ENCODE assay signal across 18 cellular contexts in genomic region chr6:134303903-134304302, GRCh38. TPM values are rescaled to one million over a fixed set of nuclear protein-coding genes. Genes with fewer than 3 reads are reported as not detected.
DNase-seq lines count a peak whose midpoint lies in the region; ATAC-seq and TF ChIP-seq lines count a peak whose summit lies in the region.
"Had no signal": no experiment of that assay in that cellular context is flagged by ENCODE, and none has a peak within 500 bp of the region (broad histone marks: within the 10 kb centered on the region; RNA-seq: fewer than 3 reads in every experiment).

No MANE protein-coding gene starts in this region.

- no peak for ATAC-seq in GM19463 (IDR thresholded peaks at IDR 0.05; ENCODE audit: unreplicated experiment)
- ATAC-seq: activated CD4-positive, alpha-beta T cell treated with anti-CD3 and anti-CD28 coated beads for 36 hours; activated T-helper 17 cell treated with anti-CD3 and anti-CD28 coated beads, Interleukin-2, amount 50 U/mL, for 72 hours; naive thymus-derived CD8-positive, alpha-beta T cell had no signal

- peak overlapping the region; percentile 41; the same call in 1 of the 2 replicates for H3K9ac ChIP-seq in GM23248

- in situ Hi-C loops in GM23248 (cut with MboI): no loop called here
- in situ Hi-C loops in transverse colon (cut with MboI; ENCODE audit: low pct_ligation_motif_present in 1 of 4, low pct_unique_long_range_greater_than_20kb in 1 of 4, low sequenced_read_pairs in 3 of 4): no loop called here

- no peaks in the 10 kb centered on the region for H3K79me2 ChIP-seq in GM23248 (ENCODE audit: insufficient read depth)

- no peak for TF ChIP-seq EP300 in transverse colon (IDR thresholded peaks at IDR 0.05; ENCODE audit: low read depth)

- DNase-seq in GM23248 (peak; percentile 61), caudate nucleus (lab: John Stamatoyannopoulos, UW) (peak in 25 of 61 donors; percentile 16 to 63 (median 35)), iris pigment epithelial cell (ENCODE audit: low read depth) (peak; percentile 32), superior temporal gyrus (ENCODE audit: extremely low spot score) (peak; percentile 72), NCI-H2227 treated with DMSO at 0.1 percent for 48 hours (lab: John Stamatoyannopoulos, UW) (no peak), transverse colon (no peak), CD1c-positive myeloid dendritic cell (ENCODE audit: extremely low spot score) (no peak)
- DNase-seq: activated CD4-positive, alpha-beta T cell treated with anti-CD3 and anti-CD28 coated beads for 36 hours; left cardiac atrium; mesendoderm; naive thymus-derived CD8-positive, alpha-beta T cell; NCI-H1436 treated with DMSO at 0.1 percent for 48 hours; NCI-H69; stimulated activated naive CD4-positive, alpha-beta T cell treated with Interleukin-2 at 50 U/mL for 16 hours had no signal

- 0 out of 2 replicates have a peak, but pooled peaks cover 6% of the 10 kb centered on the region for H3F3A ChIP-seq in GM23248 (ENCODE audit: insufficient read depth)

- no peaks in the 10 kb centered on the region for H3K9me3 ChIP-seq in GM23248 (ENCODE audit: low read depth)
- H3K9me3 ChIP-seq in transverse colon: no peaks in the 10 kb centered on the region
- H3K9me3 ChIP-seq: breast epithelium, prostate gland had no signal

- no peak for TF ChIP-seq POLR2A in transverse colon (IDR thresholded peaks at IDR 0.05)

- H3K27me3 ChIP-seq in GM23248 (replicated peaks; ENCODE audit: insufficient read depth): no peaks in the 10 kb centered on the region
- no peaks in the 10 kb centered on the region for H3K27me3 ChIP-seq in transverse colon
- H3K27me3 ChIP-seq: breast epithelium had no signal

- H3K4me3 ChIP-seq in GM23248 (peak overlapping the region; percentile 28), transverse colon (no peak overlapping the region)
- H3K4me3 ChIP-seq: breast epithelium, prostate gland had no signal

- no peaks in the 10 kb centered on the region for H4K20me1 ChIP-seq in GM23248 (ENCODE audit: insufficient read depth)

- intact Hi-C loops in transverse colon (cut with DNase I; ENCODE audit: low total_unique reads): no loop called here

- peak overlapping the region; percentile 70 for H2AFZ ChIP-seq in GM23248

- no peaks in the 10 kb centered on the region for H3K9me2 ChIP-seq in GM23248 (ENCODE audit: insufficient read depth)

- no peaks in the 10 kb centered on the region for H3K36me3 ChIP-seq in GM23248 (ENCODE audit: low read depth)
- no peaks in the 10 kb centered on the region for H3K36me3 ChIP-seq in transverse colon
- H3K36me3 ChIP-seq: breast epithelium, prostate gland had no signal

- H3K27ac ChIP-seq in GM23248 (peak overlapping the region; percentile 54), caudate nucleus (ENCODE audit: low read depth, low read length) (peak overlapping the region; percentile 60), transverse colon (no peak overlapping the region)
- H3K27ac ChIP-seq: breast epithelium, prostate gland had no signal

- H3K4me1 ChIP-seq in GM23248 (ENCODE audit: insufficient read depth) (peaks cover 16% of the 10 kb centered on the region), transverse colon (no peaks in the 10 kb centered on the region)
- H3K4me1 ChIP-seq: breast epithelium, prostate gland had no signal

- H3K4me2 ChIP-seq in GM23248 (ENCODE audit: unreplicated experiment): peak overlapping the region; percentile 57

- 11 to 12% methylated on average over 6 of the region's 6 CpGs for WGBS in GM23248 (ENCODE audit: low coverage in 1 of 2, low lambda C conversion rate in 2 of 2, missing lambda C conversion rate in 2 of 2), 2 experiments
- 40 to 72% methylated on average over 2 to 6 of the region's 6 CpGs for WGBS in transverse colon (ENCODE audit: low coverage in 1 of 2), 2 donors

- TF ChIP-seq CTCF in transverse colon (IDR thresholded peaks at IDR 0.05): no peak

RNA-seq across cellular contexts. Expression of gene SGK1, which starts 14.0 kb away (rescaled TPM):
- total RNA-seq in GM23248 (2014; rRNA removed; shearing (Covaris generic)): 208 and 228 TPM in 2 replicates
- polyA plus RNA-seq in GM23248 (2016; fragmentation: Nextera tagmentation; extraction: Ambion mirVana): 127 and 134 TPM in 2 replicates
- total RNA-seq in transverse colon: 1,000 to 10,000 TPM in 2 of 4 donors, 100 to 1,000 TPM in 1, 10 to 100 TPM in 1; 46.2 to 1,239 (median 876) TPM

Comparison
In these comparisons a context has a peak if more than half of its experiments do, and no peak if none do; other contexts are left out.
1. DNase-seq: peak in GM23248 (single experiment), iris pigment epithelial cell (single experiment) and superior temporal gyrus (single experiment); none in NCI-H2227 treated with DMSO at 0.1 percent for 48 hours (single experiment), transverse colon (single experiment) and CD1c-positive myeloid dendritic cell (single experiment).
2. H3K27ac ChIP-seq: peak in GM23248 (single experiment) and caudate nucleus (single experiment); none in transverse colon (0 of 4).